In the genomic region with DNA sequence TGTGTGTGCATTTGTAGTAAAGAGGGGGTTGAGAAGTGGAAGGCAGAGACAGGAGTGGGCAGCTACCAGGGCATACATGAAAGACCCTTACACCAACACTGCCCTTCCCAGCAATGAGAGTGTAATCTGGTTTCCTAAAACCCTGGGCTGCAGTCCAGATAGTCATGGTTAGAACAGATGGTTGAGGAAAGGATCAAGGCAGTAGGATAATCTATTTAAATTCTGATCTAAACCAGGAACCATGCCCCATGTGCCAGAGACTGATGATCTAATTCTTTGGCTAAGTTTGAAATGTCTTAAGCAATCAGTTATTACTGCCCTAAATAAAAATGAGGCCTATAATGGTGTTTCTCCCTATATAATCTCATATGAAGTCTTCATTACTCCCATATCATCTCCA, we compare ENCODE assay signal across 23 cellular contexts. TPM values are rescaled to one million over a fixed set of nuclear protein-coding genes. Genes with fewer than 3 reads are reported as not detected.
DNase-seq lines count a peak whose midpoint lies in the region; ATAC-seq, FAIRE-seq and TF ChIP-seq lines count a peak whose summit lies in the region.
"Had no signal": no experiment of that assay in that cellular context is flagged by ENCODE, and none has a peak within 500 bp of the region (broad histone marks: within the 10 kb centered on the region; RNA-seq: fewer than 3 reads in every experiment).

No MANE protein-coding gene starts in this region.

- H3K4me3 ChIP-seq in upper lobe of right lung: no peak overlapping the region
- H3K4me3 ChIP-seq: A549, heart left ventricle, prostate gland, SJSA1, suprapubic skin had no signal

- DNase-seq in AG09319 (ENCODE audit: extremely low read depth, low read depth): peak; percentile 52
- peak; percentile 52 for DNase-seq in HCEC 1CT
- DNase-seq in fibroblast of gingiva (ENCODE audit: low read depth): peak; percentile 82
- DNase-seq in NAMALWA (ENCODE audit: low spot score): no peak
- no peak for DNase-seq in HTR-8/SVneo (ENCODE audit: insufficient read length, low spot score)
- DNase-seq in activated naive CD4-positive, alpha-beta T cell (lab: John Stamatoyannopoulos, UW): no peak
- no peak for DNase-seq in upper lobe of right lung
- DNase-seq: activated CD4-positive, alpha-beta memory T cell treated with anti-CD3 and anti-CD28 coated beads, Interleukin-2, amount 10 ng/mL, durations not matched to agents 7 days and 5 days; activated CD4-positive, CD25-positive, alpha-beta regulatory T cell; activated T-cell treated with anti-CD3 and anti-CD28 coated beads, Interleukin-2, amount 50 U/mL, for 24 hours; CD4-positive, CD25-positive, alpha-beta regulatory T cell; DMS53; heart left ventricle; Karpas-422; NCI-H1105 treated with DMSO at 0.1 percent for 48 hours; NCI-H2107; NCI-H748 treated with DMSO at 0.1 percent for 48 hours; PC-3 had no signal

- intact Hi-C loops in upper lobe of right lung (cut with DNase I): no loop called here

- no peak for FAIRE-seq in HTR-8/SVneo (lab: Jason Lieb, UNC)

- no peak overlapping the region for H3K27ac ChIP-seq in upper lobe of right lung
- H3K27ac ChIP-seq: A549, heart left ventricle, prostate gland, SJSA1, suprapubic skin had no signal

- ATAC-seq in SK-N-SH treated with all-trans-retinoic acid at 6 μM for 48 hours (peak; percentile 95), upper lobe of right lung (no peak)
- ATAC-seq: A549, heart left ventricle, PC-3 had no signal

- H3K9me3 ChIP-seq in upper lobe of right lung: no peaks in the 10 kb centered on the region
- H3K9me3 ChIP-seq: A549, heart left ventricle, prostate gland, SJSA1, suprapubic skin had no signal

- no peaks in the 10 kb centered on the region for H3K36me3 ChIP-seq in upper lobe of right lung
- H3K36me3 ChIP-seq: prostate gland, SJSA1, suprapubic skin had no signal

- H3K4me1 ChIP-seq in upper lobe of right lung: no peaks in the 10 kb centered on the region
- H3K4me1 ChIP-seq: A549, prostate gland, SJSA1, suprapubic skin had no signal

- H3K27me3 ChIP-seq in upper lobe of right lung: no peaks in the 10 kb centered on the region
- H3K27me3 ChIP-seq: heart left ventricle, SJSA1, suprapubic skin had no signal

- TF ChIP-seq CTCF in AG09319 (IDR thresholded peaks at IDR 0.05; ENCODE audit: low read depth, low read length) (no peak), upper lobe of right lung (IDR thresholded peaks at IDR 0.05) (no peak)

TF ChIP-seq in SK-N-SH treated with all-trans-retinoic acid at 6 μM for 48 hours, 23 proteins besides CTCF, POLR2A, EP300 and RAD21:
- TF ChIP-seq TCF4 (CRISPR knock-in tag; IDR thresholded peaks at IDR 0.05; ENCODE audit: borderline replicate concordance): peak; percentile 57; the same call in 1 of the 2 replicates
- TF ChIP-seq ZFP3 (CRISPR knock-in tag; IDR thresholded peaks at IDR 0.05): no peak
- TF ChIP-seq PPARA (CRISPR knock-in tag; IDR thresholded peaks at IDR 0.05; ENCODE audit: borderline replicate concordance): no peak
- TF ChIP-seq RARB (CRISPR knock-in tag; IDR thresholded peaks at IDR 0.05): no peak
- TF ChIP-seq ZNF70 (CRISPR knock-in tag; IDR thresholded peaks at IDR 0.05): no peak
- TF ChIP-seq, protein P1, sequence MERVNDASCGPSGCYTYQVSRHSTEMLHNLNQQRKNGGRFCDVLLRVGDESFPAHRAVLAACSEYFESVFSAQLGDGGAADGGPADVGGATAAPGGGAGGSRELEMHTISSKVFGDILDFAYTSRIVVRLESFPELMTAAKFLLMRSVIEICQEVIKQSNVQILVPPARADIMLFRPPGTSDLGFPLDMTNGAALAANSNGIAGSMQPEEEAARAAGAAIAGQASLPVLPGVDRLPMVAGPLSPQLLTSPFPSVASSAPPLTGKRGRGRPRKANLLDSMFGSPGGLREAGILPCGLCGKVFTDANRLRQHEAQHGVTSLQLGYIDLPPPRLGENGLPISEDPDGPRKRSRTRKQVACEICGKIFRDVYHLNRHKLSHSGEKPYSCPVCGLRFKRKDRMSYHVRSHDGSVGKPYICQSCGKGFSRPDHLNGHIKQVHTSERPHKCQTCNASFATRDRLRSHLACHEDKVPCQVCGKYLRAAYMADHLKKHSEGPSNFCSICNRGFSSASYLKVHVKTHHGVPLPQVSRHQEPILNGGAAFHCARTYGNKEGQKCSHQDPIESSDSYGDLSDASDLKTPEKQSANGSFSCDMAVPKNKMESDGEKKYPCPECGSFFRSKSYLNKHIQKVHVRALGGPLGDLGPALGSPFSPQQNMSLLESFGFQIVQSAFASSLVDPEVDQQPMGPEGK (CRISPR knock-in tag; IDR thresholded peaks at IDR 0.05; ENCODE audit: borderline replicate concordance): 0 out of 2 replicates have a peak, but pooled peaks have one; percentile 27
- no peak for TF ChIP-seq GLIS3 (CRISPR knock-in tag; IDR thresholded peaks at IDR 0.05)
- no peak for TF ChIP-seq ZNF8 (CRISPR knock-in tag; IDR thresholded peaks at IDR 0.05)
- TF ChIP-seq ISL1 (CRISPR knock-in tag; IDR thresholded peaks at IDR 0.05): peak; percentile 70
- no peak for TF ChIP-seq TOX (CRISPR knock-in tag; IDR thresholded peaks at IDR 0.05; ENCODE audit: borderline replicate concordance)
- TF ChIP-seq, protein P2, sequence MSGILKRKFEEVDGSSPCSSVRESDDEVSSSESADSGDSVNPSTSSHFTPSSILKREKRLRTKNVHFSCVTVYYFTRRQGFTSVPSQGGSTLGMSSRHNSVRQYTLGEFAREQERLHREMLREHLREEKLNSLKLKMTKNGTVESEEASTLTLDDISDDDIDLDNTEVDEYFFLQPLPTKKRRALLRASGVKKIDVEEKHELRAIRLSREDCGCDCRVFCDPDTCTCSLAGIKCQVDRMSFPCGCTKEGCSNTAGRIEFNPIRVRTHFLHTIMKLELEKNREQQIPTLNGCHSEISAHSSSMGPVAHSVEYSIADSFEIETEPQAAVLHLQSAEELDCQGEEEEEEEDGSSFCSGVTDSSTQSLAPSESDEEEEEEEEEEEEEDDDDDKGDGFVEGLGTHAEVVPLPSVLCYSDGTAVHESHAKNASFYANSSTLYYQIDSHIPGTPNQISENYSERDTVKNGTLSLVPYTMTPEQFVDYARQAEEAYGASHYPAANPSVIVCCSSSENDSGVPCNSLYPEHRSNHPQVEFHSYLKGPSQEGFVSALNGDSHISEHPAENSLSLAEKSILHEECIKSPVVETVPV (CRISPR knock-in tag; IDR thresholded peaks at IDR 0.05): no peak
- TF ChIP-seq ESRRG (CRISPR knock-in tag; IDR thresholded peaks at IDR 0.05): no peak
- TF ChIP-seq, protein P3, sequence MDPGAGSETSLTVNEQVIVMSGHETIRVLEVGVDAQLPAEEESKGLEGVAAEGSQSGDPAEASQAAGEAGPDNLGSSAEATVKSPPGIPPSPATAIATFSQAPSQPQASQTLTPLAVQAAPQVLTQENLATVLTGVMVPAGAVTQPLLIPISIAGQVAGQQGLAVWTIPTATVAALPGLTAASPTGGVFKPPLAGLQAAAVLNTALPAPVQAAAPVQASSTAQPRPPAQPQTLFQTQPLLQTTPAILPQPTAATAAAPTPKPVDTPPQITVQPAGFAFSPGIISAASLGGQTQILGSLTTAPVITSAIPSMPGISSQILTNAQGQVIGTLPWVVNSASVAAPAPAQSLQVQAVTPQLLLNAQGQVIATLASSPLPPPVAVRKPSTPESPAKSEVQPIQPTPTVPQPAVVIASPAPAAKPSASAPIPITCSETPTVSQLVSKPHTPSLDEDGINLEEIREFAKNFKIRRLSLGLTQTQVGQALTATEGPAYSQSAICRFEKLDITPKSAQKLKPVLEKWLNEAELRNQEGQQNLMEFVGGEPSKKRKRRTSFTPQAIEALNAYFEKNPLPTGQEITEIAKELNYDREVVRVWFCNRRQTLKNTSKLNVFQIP (CRISPR knock-in tag; IDR thresholded peaks at IDR 0.05; ENCODE audit: borderline replicate concordance, low read depth): no peak
- no peak for TF ChIP-seq OSR1 (CRISPR knock-in tag; IDR thresholded peaks at IDR 0.05)
- TF ChIP-seq, protein P4, sequence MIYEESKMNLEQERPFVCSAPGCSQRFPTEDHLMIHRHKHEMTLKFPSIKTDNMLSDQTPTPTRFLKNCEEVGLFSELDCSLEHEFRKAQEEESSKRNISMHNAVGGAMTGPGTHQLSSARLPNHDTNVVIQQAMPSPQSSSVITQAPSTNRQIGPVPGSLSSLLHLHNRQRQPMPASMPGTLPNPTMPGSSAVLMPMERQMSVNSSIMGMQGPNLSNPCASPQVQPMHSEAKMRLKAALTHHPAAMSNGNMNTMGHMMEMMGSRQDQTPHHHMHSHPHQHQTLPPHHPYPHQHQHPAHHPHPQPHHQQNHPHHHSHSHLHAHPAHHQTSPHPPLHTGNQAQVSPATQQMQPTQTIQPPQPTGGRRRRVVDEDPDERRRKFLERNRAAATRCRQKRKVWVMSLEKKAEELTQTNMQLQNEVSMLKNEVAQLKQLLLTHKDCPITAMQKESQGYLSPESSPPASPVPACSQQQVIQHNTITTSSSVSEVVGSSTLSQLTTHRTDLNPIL (CRISPR knock-in tag; IDR thresholded peaks at IDR 0.05; ENCODE audit: low read depth): no peak
- TF ChIP-seq, protein P5, sequence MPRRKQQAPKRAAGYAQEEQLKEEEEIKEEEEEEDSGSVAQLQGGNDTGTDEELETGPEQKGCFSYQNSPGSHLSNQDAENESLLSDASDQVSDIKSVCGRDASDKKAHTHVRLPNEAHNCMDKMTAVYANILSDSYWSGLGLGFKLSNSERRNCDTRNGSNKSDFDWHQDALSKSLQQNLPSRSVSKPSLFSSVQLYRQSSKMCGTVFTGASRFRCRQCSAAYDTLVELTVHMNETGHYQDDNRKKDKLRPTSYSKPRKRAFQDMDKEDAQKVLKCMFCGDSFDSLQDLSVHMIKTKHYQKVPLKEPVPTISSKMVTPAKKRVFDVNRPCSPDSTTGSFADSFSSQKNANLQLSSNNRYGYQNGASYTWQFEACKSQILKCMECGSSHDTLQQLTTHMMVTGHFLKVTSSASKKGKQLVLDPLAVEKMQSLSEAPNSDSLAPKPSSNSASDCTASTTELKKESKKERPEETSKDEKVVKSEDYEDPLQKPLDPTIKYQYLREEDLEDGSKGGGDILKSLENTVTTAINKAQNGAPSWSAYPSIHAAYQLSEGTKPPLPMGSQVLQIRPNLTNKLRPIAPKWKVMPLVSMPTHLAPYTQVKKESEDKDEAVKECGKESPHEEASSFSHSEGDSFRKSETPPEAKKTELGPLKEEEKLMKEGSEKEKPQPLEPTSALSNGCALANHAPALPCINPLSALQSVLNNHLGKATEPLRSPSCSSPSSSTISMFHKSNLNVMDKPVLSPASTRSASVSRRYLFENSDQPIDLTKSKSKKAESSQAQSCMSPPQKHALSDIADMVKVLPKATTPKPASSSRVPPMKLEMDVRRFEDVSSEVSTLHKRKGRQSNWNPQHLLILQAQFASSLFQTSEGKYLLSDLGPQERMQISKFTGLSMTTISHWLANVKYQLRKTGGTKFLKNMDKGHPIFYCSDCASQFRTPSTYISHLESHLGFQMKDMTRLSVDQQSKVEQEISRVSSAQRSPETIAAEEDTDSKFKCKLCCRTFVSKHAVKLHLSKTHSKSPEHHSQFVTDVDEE (CRISPR knock-in tag; IDR thresholded peaks at IDR 0.05): no peak
- TF ChIP-seq CSDC2 (CRISPR knock-in tag; IDR thresholded peaks at IDR 0.05): no peak
- TF ChIP-seq ZFP30 (CRISPR knock-in tag; IDR thresholded peaks at IDR 0.05): no peak
- no peak for TF ChIP-seq ZNF565 (CRISPR knock-in tag; conservative IDR thresholded peaks at IDR 0.05; ENCODE audit: low read depth)

RNA-seq across cellular contexts. Expression of a gene that starts 59.6 kb away (rescaled TPM):
- 8.6 TPM for total RNA-seq in upper lobe of right lung
- total RNA-seq: activated CD4-positive, alpha-beta memory T cell treated with anti-CD3 and anti-CD28 coated beads, Interleukin-2, amount 10 ng/mL, durations not matched to agents 7 days and 5 days; CD4-positive, CD25-positive, alpha-beta regulatory T cell had no signal

Comparison
In these comparisons a context has a peak if more than half of its experiments do, and no peak if none do; other contexts are left out.
1. DNase-seq: peak in AG09319 (single experiment), HCEC 1CT (single experiment) and fibroblast of gingiva (single experiment); none in NAMALWA (single experiment), HTR-8/SVneo (single experiment), activated naive CD4-positive, alpha-beta T cell (0 of 4) and upper lobe of right lung (single experiment).